In the genomic region with DNA sequence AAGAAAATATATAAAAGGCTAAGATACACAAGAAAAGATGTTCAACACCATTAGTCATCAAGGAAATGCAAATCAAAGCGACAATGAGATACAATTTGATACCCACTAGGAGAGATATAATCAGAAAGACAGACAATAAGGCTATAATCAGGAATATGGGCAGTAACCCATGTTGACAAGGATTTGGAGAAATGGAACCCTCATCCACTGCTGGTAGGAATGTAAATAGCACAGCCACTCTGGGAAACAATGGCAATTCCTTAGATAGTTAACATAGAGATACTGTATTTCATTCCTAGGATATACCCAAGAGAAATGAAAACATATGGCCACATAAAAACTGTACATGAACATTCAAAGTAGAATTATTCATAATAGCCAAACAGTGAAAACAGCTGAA, we compare ENCODE assay signal across 17 cellular contexts. TPM values are rescaled to one million over a fixed set of nuclear protein-coding genes. Genes with fewer than 3 reads are reported as not detected.
"Had no signal": no experiment of that assay in that cellular context is flagged by ENCODE, and none has a peak within 500 bp of the region (broad histone marks: within the 10 kb centered on the region; RNA-seq: fewer than 3 reads in every experiment).

No MANE protein-coding gene starts in this region.

- H3K4me3 Mint-ChIP-seq: activated CD4-positive, alpha-beta memory T cell treated with anti-CD3 and anti-CD28 coated beads for 36 hours; activated naive CD8-positive, alpha-beta T cell treated with anti-CD3 and anti-CD28 coated beads, Interleukin-2, amount 10 ng/mL, durations not matched to agents 7 days and 5 days; activated T-cell treated with anti-CD3 and anti-CD28 coated beads, Interleukin-2, amount 50 U/mL, for 72 hours; natural killer cell had no signal

- H3K36me3 Mint-ChIP-seq: activated CD4-positive, alpha-beta memory T cell treated with anti-CD3 and anti-CD28 coated beads for 36 hours; activated naive CD8-positive, alpha-beta T cell treated with anti-CD3 and anti-CD28 coated beads, Interleukin-2, amount 10 ng/mL, durations not matched to agents 7 days and 5 days; natural killer cell had no signal

- H3K4me1 ChIP-seq: suprapubic skin, upper lobe of right lung had no signal

- H3K27me3 Mint-ChIP-seq: activated naive CD8-positive, alpha-beta T cell treated with anti-CD3 and anti-CD28 coated beads, Interleukin-2, amount 10 ng/mL, durations not matched to agents 7 days and 5 days had no signal

- H3K27me3 ChIP-seq: heart right ventricle, suprapubic skin, upper lobe of right lung had no signal

- H3K4me3 ChIP-seq: heart right ventricle, suprapubic skin, upper lobe of right lung had no signal

- H3K4me1 Mint-ChIP-seq: natural killer cell had no signal

- DNase-seq: activated CD4-positive, alpha-beta memory T cell treated with anti-CD3 and anti-CD28 coated beads for 36 hours; activated naive CD8-positive, alpha-beta T cell treated with anti-CD3 and anti-CD28 coated beads, Interleukin-2, amount 10 ng/mL, durations not matched to agents 7 days and 5 days; activated T-cell treated with anti-CD3 and anti-CD28 coated beads, Interleukin-2, amount 50 U/mL, for 72 hours; central memory CD4-positive, alpha-beta T cell; cortex of kidney; effector CD8-positive, alpha-beta T cell; heart right ventricle; islet precursor cell; natural killer cell; occipital lobe; stimulated activated CD4-positive, alpha-beta T cell treated with anti-CD3 and anti-CD28 coated beads, Interleukin-4, amount 100 ng/mL, for 1 hour; stimulated activated CD8-positive, alpha-beta memory T cell treated with anti-CD3 and anti-CD28 coated beads, Interleukin-4, amount 100 ng/mL, for 48 hours; stimulated activated naive CD8-positive, alpha-beta T cell treated with anti-CD3 and anti-CD28 coated beads, Interleukin-15, Interleukin-2, amounts not matched to agents 100 U/mL and 50 U/mL, for 24 hours; T-helper 9 cell; upper lobe of right lung had no signal

- H3K27ac Mint-ChIP-seq: activated CD4-positive, alpha-beta memory T cell treated with anti-CD3 and anti-CD28 coated beads for 36 hours; activated naive CD8-positive, alpha-beta T cell treated with anti-CD3 and anti-CD28 coated beads, Interleukin-2, amount 10 ng/mL, durations not matched to agents 7 days and 5 days; activated T-cell treated with anti-CD3 and anti-CD28 coated beads, Interleukin-2, amount 50 U/mL, for 72 hours; natural killer cell had no signal

- H3K36me3 ChIP-seq: heart right ventricle, suprapubic skin, upper lobe of right lung had no signal

- H3K9me3 ChIP-seq: suprapubic skin, upper lobe of right lung had no signal

- ATAC-seq: activated T-cell treated with anti-CD3 and anti-CD28 coated beads, Interleukin-2, amount 50 U/mL, for 72 hours; heart right ventricle; left lobe of liver; natural killer cell; stimulated activated naive CD8-positive, alpha-beta T cell treated with anti-CD3 and anti-CD28 coated beads, Interleukin-15, Interleukin-2, amounts not matched to agents 100 U/mL and 50 U/mL, for 24 hours; upper lobe of right lung had no signal

- H3K27ac ChIP-seq: heart right ventricle, suprapubic skin, upper lobe of right lung had no signal

RNA-seq across cellular contexts. Expression of a gene that starts 18.3 kb away (rescaled TPM):
- total RNA-seq: activated CD4-positive, alpha-beta memory T cell treated with anti-CD3 and anti-CD28 coated beads for 36 hours; activated naive CD8-positive, alpha-beta T cell treated with anti-CD3 and anti-CD28 coated beads, Interleukin-2, amount 10 ng/mL, durations not matched to agents 7 days and 5 days had no signal
